In genomic region chr11:58406774-58407173, GRCh38 we compare ENCODE assay signal across 2 cellular contexts.
TF ChIP-seq lines count a peak whose summit lies in the region.

Gene OR5B3, minus strand, starts transcription at chr11:58406874. Its CDS starts 3,465 bp downstream, at chr11:58403409.

TF ChIP-seq in SK-N-SH, 30 proteins besides CTCF, POLR2A, EP300 and RAD21 (continued from another document):
- no peak for TF ChIP-seq ZBTB33 (IDR thresholded peaks at IDR 0.05; ENCODE audit: borderline replicate concordance, low read depth)
- TF ChIP-seq GABPA (IDR thresholded peaks at IDR 0.05; ENCODE audit: low read depth) = no peak
- no peak for TF ChIP-seq SMC3 (IDR thresholded peaks at IDR 0.05; ENCODE audit: low read depth, low read length)
- no peak for TF ChIP-seq RFX5 (IDR thresholded peaks at IDR 0.05; ENCODE audit: low read length)
- TF ChIP-seq TCF12 (IDR thresholded peaks at IDR 0.05) = no peak
- no peak for TF ChIP-seq CHD2 (IDR thresholded peaks at IDR 0.05; ENCODE audit: low read length, partially characterized antibody)
- TF ChIP-seq TAF1 (IDR thresholded peaks at IDR 0.05; ENCODE audit: borderline replicate concordance, low read depth, low read length) = no peak

TF ChIP-seq in SK-N-SH treated with all-trans-retinoic acid at 6 μM for 48 hours, 23 proteins besides CTCF, POLR2A, EP300 and RAD21 (continued from another document):
- TF ChIP-seq ISL1 (CRISPR knock-in tag; IDR thresholded peaks at IDR 0.05) (no peak), CSDC2 (CRISPR knock-in tag; IDR thresholded peaks at IDR 0.05) (no peak), TSHZ2 (CRISPR knock-in tag; IDR thresholded peaks at IDR 0.05) (no peak)
TF ChIP-seq in SK-N-SH treated with all-trans-retinoic acid at 6 μM for 48 hours: peak in this region for 0.
